15 cellular contexts compared by ENCODE assay signal in the genomic region with DNA sequence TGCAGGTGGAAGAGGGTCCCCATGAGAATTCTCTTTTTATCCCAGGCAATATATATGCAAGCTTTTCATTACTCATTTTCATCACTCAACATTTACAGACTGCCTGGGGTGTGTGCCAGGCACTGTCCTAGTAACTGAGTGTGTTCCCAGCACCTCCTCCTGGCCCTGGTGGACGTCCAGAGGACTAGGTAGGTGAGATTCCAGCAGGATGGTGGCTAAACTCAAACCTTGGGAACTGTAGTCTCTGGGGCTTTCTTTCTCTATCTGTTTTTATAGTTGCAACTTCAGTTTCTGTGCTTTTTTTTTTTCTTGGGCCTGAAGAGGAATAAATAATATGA.
DNase-seq lines count a peak whose midpoint lies in the region; ATAC-seq and TF ChIP-seq lines count a peak whose summit lies in the region.
"Had no signal": no experiment of that assay in that cellular context is flagged by ENCODE, and none has a peak within 500 bp of the region (broad histone marks: within the 10 kb centered on the region; RNA-seq: fewer than 3 reads in every experiment).

No MANE protein-coding gene starts in this region.

- intact Hi-C loops in activated CD4-positive, alpha-beta memory T cell treated with anti-CD3 and anti-CD28 coated beads for 36 hours (cut with micrococcal nuclease), result loop anchor here (2.0 kb wide), 1 partner anchor 42 kb away; no protein-coding TSS in a partner anchor
- intact Hi-C loops in gastrocnemius medialis (cut with DNase I; ENCODE audit: low total_unique reads), result no loop called here

- H3K27ac ChIP-seq in foreskin keratinocyte (no peak overlapping the region), gastrocnemius medialis (peak overlapping the region; percentile 51 to 73 (median 68))
- H3K27ac ChIP-seq: 22Rv1, WERI-Rb-1 had no signal

- no peak for TF ChIP-seq POLR2A in gastrocnemius medialis (IDR thresholded peaks at IDR 0.05)

- peaks cover 21% of the 10 kb centered on the region for H3K36me3 Mint-ChIP-seq in T-helper 1 cell treated with Interleukin-12 subunit alpha and Interleukin-12 subunit beta and Interleukin-4 antibody, amounts not matched to agents 30 μg/mL and 1 μg/mL, for 36 hours (ENCODE audit: low read depth)
- peaks cover 25% of the 10 kb centered on the region for H3K36me3 Mint-ChIP-seq in activated CD4-positive, alpha-beta memory T cell treated with anti-CD3 and anti-CD28 coated beads for 36 hours

- H3K27me3 ChIP-seq in foreskin keratinocyte (no peaks in the 10 kb centered on the region), gastrocnemius medialis (no peaks in the 10 kb centered on the region)

- peak; percentile 4 for TF ChIP-seq CTCF in foreskin keratinocyte (conservative IDR thresholded peaks at IDR 0.05)
- no peak for TF ChIP-seq CTCF in gastrocnemius medialis (IDR thresholded peaks at IDR 0.05 in 4 of 5, conservative IDR thresholded peaks at IDR 0.05 in 1 of 5)

- no peaks in the 10 kb centered on the region for H3K9me3 ChIP-seq in gastrocnemius medialis

- H3K4me3 Mint-ChIP-seq in T-helper 1 cell treated with Interleukin-12 subunit alpha and Interleukin-12 subunit beta and Interleukin-4 antibody, amounts not matched to agents 30 μg/mL and 1 μg/mL, for 36 hours, result peak overlapping the region; percentile 67
- H3K4me3 Mint-ChIP-seq in activated CD4-positive, alpha-beta memory T cell treated with anti-CD3 and anti-CD28 coated beads for 36 hours, result peak overlapping the region; percentile 61
- H3K4me3 Mint-ChIP-seq: CD8-positive, alpha-beta T cell had no signal

- ATAC-seq in foreskin keratinocyte, result no peak
- ATAC-seq in gastrocnemius medialis, result no peak
- ATAC-seq: CD8-positive, alpha-beta T cell had no signal

- H3K9me3 Mint-ChIP-seq in T-helper 1 cell treated with Interleukin-12 subunit alpha and Interleukin-12 subunit beta and Interleukin-4 antibody, amounts not matched to agents 30 μg/mL and 1 μg/mL, for 36 hours, result no peaks in the 10 kb centered on the region
- H3K9me3 Mint-ChIP-seq in activated CD4-positive, alpha-beta memory T cell treated with anti-CD3 and anti-CD28 coated beads for 36 hours, result no peaks in the 10 kb centered on the region
- H3K9me3 Mint-ChIP-seq: CD8-positive, alpha-beta T cell had no signal

- H3K4me3 ChIP-seq in gastrocnemius medialis, result no peak overlapping the region

- no peak for DNase-seq in T-helper 1 cell
- DNase-seq in activated CD4-positive, alpha-beta memory T cell treated with anti-CD3 and anti-CD28 coated beads for 36 hours, result no peak
- DNase-seq in foreskin keratinocyte, result no peak
- no peak for DNase-seq in gastrocnemius medialis
- DNase-seq in KG1 (lab: John Stamatoyannopoulos, UW), result no peak
- DNase-seq in NCI-H748 (lab: John Stamatoyannopoulos, UW; ENCODE audit: unreplicated experiment), result no peak
- DNase-seq in D341Med (ENCODE audit: low spot score), result no peak
- DNase-seq: CD8-positive, alpha-beta T cell; EL; kidney; NCI-H1105; NCI-H2227 treated with DMSO at 0.1 percent for 48 hours; WERI-Rb-1 had no signal

- H3K4me1 Mint-ChIP-seq in T-helper 1 cell treated with Interleukin-12 subunit alpha and Interleukin-12 subunit beta and Interleukin-4 antibody, amounts not matched to agents 30 μg/mL and 1 μg/mL, for 36 hours (ENCODE audit: low read depth), result peaks cover 69% of the 10 kb centered on the region
- peaks cover 86% of the 10 kb centered on the region for H3K4me1 Mint-ChIP-seq in activated CD4-positive, alpha-beta memory T cell treated with anti-CD3 and anti-CD28 coated beads for 36 hours (ENCODE audit: low read depth)

- in situ Hi-C loops in gastrocnemius medialis (cut with MboI; ENCODE audit: low sequenced_read_pairs in 4 of 4), result no loop called here

- POLR2A ChIA-PET in activated CD4-positive, alpha-beta memory T cell treated with anti-CD3 and anti-CD28 coated beads for 36 hours (lab: Charles Lee), result interaction anchor here (1.2 to 3.7 kb wide), 10 partner anchors 9 to 63 kb away, joined by 3 to 33 read pairs (median 10); a partner anchor contains a TSS

- H3K27ac Mint-ChIP-seq in T-helper 1 cell treated with Interleukin-12 subunit alpha and Interleukin-12 subunit beta and Interleukin-4 antibody, amounts not matched to agents 30 μg/mL and 1 μg/mL, for 36 hours, result peak overlapping the region; percentile 89
- peak overlapping the region; percentile 97 for H3K27ac Mint-ChIP-seq in activated CD4-positive, alpha-beta memory T cell treated with anti-CD3 and anti-CD28 coated beads for 36 hours

- no peaks in the 10 kb centered on the region for H3K27me3 Mint-ChIP-seq in T-helper 1 cell treated with Interleukin-12 subunit alpha and Interleukin-12 subunit beta and Interleukin-4 antibody, amounts not matched to agents 30 μg/mL and 1 μg/mL, for 36 hours (ENCODE audit: low read depth)
- H3K27me3 Mint-ChIP-seq in activated CD4-positive, alpha-beta memory T cell treated with anti-CD3 and anti-CD28 coated beads for 36 hours, result no peaks in the 10 kb centered on the region

- no peaks in the 10 kb centered on the region for H3K36me3 ChIP-seq in gastrocnemius medialis

- H3K4me1 ChIP-seq in foreskin keratinocyte (no peaks in the 10 kb centered on the region), gastrocnemius medialis (peaks cover 55 to 66% of the 10 kb centered on the region in 2 donors)

- CTCF ChIA-PET in activated CD4-positive, alpha-beta memory T cell treated with anti-CD3 and anti-CD28 coated beads for 36 hours (lab: Charles Lee), result interaction anchor here (1.1 to 3.1 kb wide), 7 partner anchors 9 to 70 kb away, joined by 3 to 26 read pairs (median 5); a partner anchor contains a TSS
